ENCODE assay signal across 16 cellular contexts in the genomic region with DNA sequence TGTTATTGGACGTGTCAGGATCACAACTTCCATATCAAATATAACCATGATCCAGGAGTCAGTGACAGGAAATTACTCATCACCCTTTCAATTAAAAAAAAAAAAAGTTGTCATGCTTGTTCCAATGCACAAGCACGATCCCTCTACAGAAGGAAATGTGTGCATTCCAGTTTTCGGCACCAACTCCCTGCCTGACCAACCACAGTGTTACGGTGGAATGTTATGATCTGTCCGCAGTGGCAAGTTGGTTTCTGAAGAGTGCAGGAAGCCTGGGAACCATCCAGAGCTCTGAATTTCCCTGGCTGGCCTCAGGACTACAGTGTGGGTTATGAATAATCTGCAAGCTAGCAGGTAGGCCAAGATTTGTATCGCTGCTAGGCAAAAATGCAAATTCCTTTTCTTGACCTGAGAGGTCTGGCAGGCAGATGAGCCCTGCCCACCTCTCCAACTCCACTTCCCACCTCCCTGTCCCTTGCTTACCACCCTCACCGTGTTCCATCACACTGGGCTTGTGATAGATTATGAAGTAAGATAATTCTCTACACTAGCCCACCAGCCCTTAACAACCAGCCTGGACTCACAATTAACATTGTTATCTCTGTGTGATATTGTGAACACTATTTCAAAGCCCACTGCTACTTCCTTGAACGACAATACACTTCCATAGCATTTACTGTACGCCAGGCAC. TPM values are rescaled to one million over a fixed set of nuclear protein-coding genes. Genes with fewer than 3 reads are reported as not detected.
A peak's percentile ranks its signal among the peaks of the same experiment; 100 is the strongest.
DNase-seq lines count a peak whose midpoint lies in the region; ATAC-seq, FAIRE-seq and TF ChIP-seq lines count a peak whose summit lies in the region.
"Had no signal": no experiment of that assay in that cellular context is flagged by ENCODE, and none has a peak within 500 bp of the region (broad histone marks: within the 10 kb centered on the region; RNA-seq: fewer than 3 reads in every experiment).

No MANE protein-coding gene starts in this region.

- FAIRE-seq in H1 (lab: Jason Lieb, UNC): no peak
- FAIRE-seq: GM19239 had no signal

- H3K79me1 ChIP-seq in H1 (ENCODE audit: low read depth, low read length) (no peaks in the 10 kb centered on the region), mesenchymal stem cell (replicated peaks; ENCODE audit: low read length, poor library complexity, severe bottlenecking) (no peaks in the 10 kb centered on the region)

- H3K23ac ChIP-seq in H1 (ENCODE audit: insufficient read length) (no peak overlapping the region), mesenchymal stem cell (ENCODE audit: low read length in 2 of 2) (no peak overlapping the region)

- peak overlapping the region; percentile 12; the same call in 1 of the 2 replicates for H2BK12ac ChIP-seq in H1 (ENCODE audit: low read depth, low read length)
- H2BK12ac ChIP-seq in mesenchymal stem cell (ENCODE audit: low read length in 2 of 2): no peak overlapping the region

- H3K18ac ChIP-seq in H1 (ENCODE audit: extremely low read depth, low read length) (no peak overlapping the region), mesenchymal stem cell (ENCODE audit: low read depth in 1 of 2, low read length in 2 of 2) (no peak overlapping the region)

- H2AFZ ChIP-seq in H1 (ENCODE audit: low read length): no peak overlapping the region
- no peak overlapping the region for H2AFZ ChIP-seq in mesenchymal stem cell (ENCODE audit: low read depth, low read length)
- H2AFZ ChIP-seq: neural progenitor cell had no signal

- CTCF ChIA-PET in H1 (lab: Charles Lee; ENCODE audit: partially characterized antibody): interaction anchor here (1.0 kb wide), 1 partner anchor 18 kb away, joined by 4 read pairs; no protein-coding TSS in a partner anchor

- H2AK5ac ChIP-seq in H1 (ENCODE audit: low read depth, low read length) (no peak overlapping the region), mesenchymal stem cell (ENCODE audit: low read length, severe bottlenecking) (no peak overlapping the region)

- H3K56ac ChIP-seq in H1 (replicated peaks; ENCODE audit: insufficient read length, low read depth, low read length): no peak overlapping the region

- H2BK120ac ChIP-seq in H1 (replicated peaks; ENCODE audit: low read depth, low read length) (no peak overlapping the region), mesenchymal stem cell (ENCODE audit: low read depth, low read length) (no peak overlapping the region)

- 93% methylated on average over 9 of the region's 9 CpGs; no CpG with 5 or more reads in 1 of the 2 experiments for WGBS in H1 (ENCODE audit: extremely low coverage in 1 of 2, insufficient coverage in 1 of 2, insufficient read length in 1 of 2, insufficient replicate concordance in 2 of 2, low coverage in 1 of 2, low lambda C conversion rate in 2 of 2, missing lambda C conversion rate in 1 of 2), 2 experiments
- 84% methylated on average over 7 of the region's 9 CpGs for WGBS in mesenchymal stem cell

- H3K4me3 ChIP-seq in H1 (ENCODE audit: extremely low read depth in 1 of 4, insufficient read depth in 2 of 4, low read depth in 3 of 4, low read length in 4 of 4): no peak overlapping the region
- H3K4me3 ChIP-seq in mesenchymal stem cell (ENCODE audit: insufficient read depth in 1 of 2, low read depth in 1 of 2, low read length in 2 of 2): no peak overlapping the region
- H3K4me3 ChIP-seq: BLaER1 treated with 17β-estradiol and CSF1 and Interleukin-3, amounts not matched to agents 10 nM and 100 nM; neural progenitor cell had no signal

- H3K4me1 ChIP-seq in H1 (replicated peaks in 1 of 4; ENCODE audit: control insufficient read depth in 3 of 4, insufficient read depth in 4 of 4, low read length in 3 of 4): peaks cover 0 to 16% (median 10%) of the 10 kb centered on the region in 4 experiments; a peak in 6 of 7 replicates
- H3K4me1 ChIP-seq in mesenchymal stem cell (ENCODE audit: control insufficient read depth, insufficient read depth, low read depth, low read length): peaks cover 20% of the 10 kb centered on the region

- no peak overlapping the region for H3K14ac ChIP-seq in H1 (ENCODE audit: insufficient read length)
- H3K14ac ChIP-seq in mesenchymal stem cell (ENCODE audit: low read length in 2 of 2): no peak overlapping the region

- H3K79me2 ChIP-seq in H1 (ENCODE audit: control insufficient read depth in 1 of 2, insufficient read depth in 2 of 2, low read length in 2 of 2): no peaks in the 10 kb centered on the region

- H3K9me3 ChIP-seq in H1 (ENCODE audit: insufficient read depth in 2 of 2, low read depth in 1 of 2, low read length in 1 of 2) (no peaks in the 10 kb centered on the region), mesenchymal stem cell (ENCODE audit: control insufficient read depth, low read length) (no peaks in the 10 kb centered on the region)
- H3K9me3 ChIP-seq: BLaER1 treated with 17β-estradiol and CSF1 and Interleukin-3, amounts not matched to agents 10 nM and 100 nM; SK-N-SH had no signal

- H3K4ac ChIP-seq in H1 (replicated peaks; ENCODE audit: insufficient read length, low read depth, low read length) (no peak overlapping the region), mesenchymal stem cell (ENCODE audit: low read depth in 1 of 2, low read length in 2 of 2) (no peak overlapping the region)

- H3K36me3 ChIP-seq in H1 (ENCODE audit: control insufficient read depth in 2 of 4, insufficient read depth in 4 of 4, low read length in 3 of 4) (no peaks in the 10 kb centered on the region), mesenchymal stem cell (ENCODE audit: control insufficient read depth in 1 of 2, insufficient read depth in 2 of 2, low read depth in 1 of 2, low read length in 2 of 2) (no peaks in the 10 kb centered on the region)
- H3K36me3 ChIP-seq: BLaER1 treated with 17β-estradiol and CSF1 and Interleukin-3, amounts not matched to agents 10 nM and 100 nM; neural progenitor cell had no signal

- H4K8ac ChIP-seq in H1 (ENCODE audit: extremely low read depth, insufficient read depth, low read length): no peak overlapping the region
- no peak overlapping the region for H4K8ac ChIP-seq in mesenchymal stem cell (ENCODE audit: low read length)

- no peak overlapping the region for H2BK20ac ChIP-seq in H1 (ENCODE audit: low read length)

- ATAC-seq in HG03196 (IDR thresholded peaks at IDR 0.05; ENCODE audit: unreplicated experiment): no peak
- no peak for ATAC-seq in HG03439 (IDR thresholded peaks at IDR 0.05; ENCODE audit: unreplicated experiment)
- ATAC-seq: activated naive CD8-positive, alpha-beta T cell treated with anti-CD3 and anti-CD28 coated beads, Interleukin-2, amount 50 U/mL, for 24 hours had no signal

- no peak for TF ChIP-seq POLR2A in H1 (IDR thresholded peaks at IDR 0.05; ENCODE audit: control extremely low read depth in 1 of 2, low read depth in 2 of 2, low read length in 2 of 2)

- DNase-seq in COLO829 (ENCODE audit: low spot score) (peak; percentile 5), LoVo (ENCODE audit: low spot score) (peak; percentile 6), H1 (ENCODE audit: low read depth in 1 of 2, low spot score in 2 of 2) (no peak), mesenchymal stem cell (peak; percentile 30), NOMO-1 (lab: John Stamatoyannopoulos, UW; ENCODE audit: unreplicated experiment in 2 of 2) (no peak), DMS153 (lab: John Stamatoyannopoulos, UW) (no peak)
- DNase-seq: activated CD4-positive, alpha-beta memory T cell treated with anti-CD3 and anti-CD28 coated beads, Interleukin-2, amount 10 ng/mL, durations not matched to agents 7 days and 5 days; activated naive CD8-positive, alpha-beta T cell treated with anti-CD3 and anti-CD28 coated beads, Interleukin-2, amount 50 U/mL, for 24 hours; MV-4-11; SK-N-SH; stimulated activated CD4-positive, alpha-beta T cell treated with anti-CD3 and anti-CD28 coated beads, Interleukin-2, amount 100 ng/mL, for 48 hours had no signal

- TF ChIP-seq EP300 in H1 (IDR thresholded peaks at IDR 0.05; ENCODE audit: borderline replicate concordance in 1 of 2, low read depth in 2 of 2, low read length in 2 of 2): no peak

- no peak for TF ChIP-seq CTCF in H1 (IDR thresholded peaks at IDR 0.05; ENCODE audit: control extremely low read depth in 1 of 3, insufficient read depth in 1 of 3, low read depth in 1 of 3, low read length in 3 of 3)

- POLR2A ChIA-PET in H1 (lab: Charles Lee; ENCODE audit: partially characterized antibody): no interaction called here

- no peak overlapping the region for H3K9ac ChIP-seq in H1 (replicated peaks in 1 of 4; ENCODE audit: extremely low read depth in 1 of 4, low read depth in 3 of 4, low read length in 3 of 4)
- no peak overlapping the region for H3K9ac ChIP-seq in mesenchymal stem cell (ENCODE audit: low read length)
- H3K9ac ChIP-seq: BLaER1 treated with 17β-estradiol and CSF1 and Interleukin-3, amounts not matched to agents 10 nM and 100 nM; neural progenitor cell; SK-N-SH had no signal

- TF ChIP-seq RAD21 in H1 (IDR thresholded peaks at IDR 0.05 in 1 of 2, conservative IDR thresholded peaks at IDR 0.05 in 1 of 2; ENCODE audit: low read depth in 2 of 2, low read length in 2 of 2): no peak

- H3K27ac ChIP-seq in H1 (ENCODE audit: low read depth, low read length) (no peak overlapping the region), mesenchymal stem cell (ENCODE audit: low read length, poor library complexity, severe bottlenecking) (peak overlapping the region; percentile 67)
- H3K27ac ChIP-seq: BLaER1 treated with 17β-estradiol and CSF1 and Interleukin-3, amounts not matched to agents 10 nM and 100 nM; neural progenitor cell had no signal

- no peaks in the 10 kb centered on the region for H4K20me1 ChIP-seq in H1 (replicated peaks in 1 of 2; ENCODE audit: control insufficient read depth in 1 of 2, insufficient read depth in 2 of 2, low read length in 2 of 2)
- H4K20me1 ChIP-seq: BLaER1 treated with 17β-estradiol and CSF1 and Interleukin-3, amounts not matched to agents 10 nM and 100 nM had no signal

- H3K4me2 ChIP-seq in H1 (ENCODE audit: insufficient read depth in 1 of 2, low read depth in 2 of 2, low read length in 2 of 2) (no peak overlapping the region), mesenchymal stem cell (ENCODE audit: low read length, poor library complexity, severe bottlenecking) (no peak overlapping the region)
- H3K4me2 ChIP-seq: neural progenitor cell, SK-N-SH had no signal

- H2BK15ac ChIP-seq in H1 (ENCODE audit: low read length) (no peak overlapping the region), mesenchymal stem cell (ENCODE audit: low read depth, poor library complexity, severe bottlenecking) (no peak overlapping the region)

- H3K27me3 ChIP-seq in H1 (replicated peaks in 1 of 4; ENCODE audit: control insufficient read depth in 3 of 4, extremely low read depth in 1 of 4, insufficient read depth in 3 of 4, low read length in 3 of 4) (no peaks in the 10 kb centered on the region; a peak in 1 of 7 replicates), mesenchymal stem cell (ENCODE audit: control insufficient read depth in 1 of 2, insufficient read depth in 1 of 2, low read length in 2 of 2) (peaks cover 8 to 30% of the 10 kb centered on the region in 2 experiments)
- H3K27me3 ChIP-seq: BLaER1 treated with 17β-estradiol and CSF1 and Interleukin-3, amounts not matched to agents 10 nM and 100 nM; neural progenitor cell had no signal

- H2BK5ac ChIP-seq in H1 (ENCODE audit: low read depth, low read length): no peak overlapping the region
- peak overlapping the region; percentile 20 for H2BK5ac ChIP-seq in mesenchymal stem cell (ENCODE audit: low read depth, low read length, poor library complexity, severe bottlenecking)

- H4K5ac ChIP-seq in H1 (ENCODE audit: insufficient read length, low read depth, low read length): no peak overlapping the region

- H3K23me2 ChIP-seq in H1 (ENCODE audit: low read depth, low read length): no peaks in the 10 kb centered on the region

- no peak overlapping the region for H4K91ac ChIP-seq in H1 (replicated peaks; ENCODE audit: insufficient read length, low read length)
- H4K91ac ChIP-seq in mesenchymal stem cell (ENCODE audit: low read length): no peak overlapping the region

RNA-seq across cellular contexts. Expression of gene FRMPD2, which starts 20.4 kb away (rescaled TPM):
- 0.07 and 0.10 TPM in 2 replicates for total RNA-seq in H1 (2021; fragmentation: NEBNext Ultra II Directional; extraction: Animal tissue kit (Norgen Biotek cat#: 25700))
- polyA plus RNA-seq in H1 (2011; rRNA removed): 0.20 and 0.47 TPM in 2 replicates
- polyA plus RNA-seq in H1 (2011; cell fraction: cytosol; rRNA removed): 0.26 TPM
- 1.1 TPM for polyA plus RNA-seq in H1 (2011; cell fraction: nucleus; rRNA removed)
- 0.13 to 0.32 TPM (median 0.25 TPM) in 4 replicates for polyA plus RNA-seq in H1 (2012, experiment 1 of 2)
- not detected for polyA plus RNA-seq in H1 (2012, experiment 2 of 2)
- 0.06 TPM for polyA plus RNA-seq in H1 (2013, experiment 1 of 2)
- 0.06 TPM for polyA plus RNA-seq in H1 (2013, experiment 2 of 2)
- polyA minus RNA-seq in H1 (2011; rRNA and poly(A)+ RNA removed): 2.2 and 2.8 TPM in 2 replicates
- 0.81 TPM for polyA minus RNA-seq in H1 (2011; cell fraction: cytosol; rRNA and poly(A)+ RNA removed)
- polyA minus RNA-seq in H1 (2011; cell fraction: nucleus; rRNA and poly(A)+ RNA removed): 6.4 TPM
- polyA plus RNA-seq in mesenchymal stem cell (2013, experiment 1 of 2): 0.03 TPM
- not detected for polyA plus RNA-seq in mesenchymal stem cell (2013, experiment 2 of 2)
- total RNA-seq: activated CD4-positive, alpha-beta memory T cell treated with anti-CD3 and anti-CD28 coated beads, Interleukin-2, amount 10 ng/mL, durations not matched to agents 7 days and 5 days had no signal

RNA-seq across cellular contexts. Expression of gene MAPK8, which starts 52.4 kb away (rescaled TPM):
- 70.7 and 71.3 TPM in 2 replicates for total RNA-seq in H1 (2021; fragmentation: NEBNext Ultra II Directional; extraction: Animal tissue kit (Norgen Biotek cat#: 25700))
- 18.2 and 23.3 TPM in 2 replicates for polyA plus RNA-seq in H1 (2011; rRNA removed)
- 37.2 TPM for polyA plus RNA-seq in H1 (2011; cell fraction: cytosol; rRNA removed)
- polyA plus RNA-seq in H1 (2011; cell fraction: nucleus; rRNA removed): 18.9 TPM
- 28.3 to 57.0 TPM (median 38.8 TPM) in 4 replicates for polyA plus RNA-seq in H1 (2012, experiment 1 of 2)
- polyA plus RNA-seq in H1 (2012, experiment 2 of 2): 9.5 TPM
- polyA plus RNA-seq in H1 (2013, experiment 1 of 2): 32.7 TPM
- polyA plus RNA-seq in H1 (2013, experiment 2 of 2): 32.6 TPM
- polyA minus RNA-seq in H1 (2011; rRNA and poly(A)+ RNA removed): 34.0 and 85.2 TPM in 2 replicates
- 27.7 TPM for polyA minus RNA-seq in H1 (2011; cell fraction: cytosol; rRNA and poly(A)+ RNA removed)
- polyA minus RNA-seq in H1 (2011; cell fraction: nucleus; rRNA and poly(A)+ RNA removed): 58.3 TPM
- polyA plus RNA-seq in mesenchymal stem cell (2013, experiment 1 of 2): 22.6 TPM
- polyA plus RNA-seq in mesenchymal stem cell (2013, experiment 2 of 2): 24.6 TPM

Comparison
In these comparisons a context has a peak if more than half of its experiments do, and no peak if none do; other contexts are left out.
1. DNase-seq: peak in COLO829 (single experiment), LoVo (single experiment) and mesenchymal stem cell (single experiment); none in H1 (0 of 2), NOMO-1 (0 of 2) and DMS153 (single experiment).